28 cellular contexts compared by ENCODE assay signal in genomic region chr1:47569261-47569660, GRCh38.
DNase-seq lines count a peak whose midpoint lies in the region; ATAC-seq, FAIRE-seq and TF ChIP-seq lines count a peak whose summit lies in the region.
"Had no signal": no experiment of that assay in that cellular context is flagged by ENCODE, and none has a peak within 500 bp of the region (broad histone marks: within the 10 kb centered on the region; RNA-seq: fewer than 3 reads in every experiment).

No MANE protein-coding gene starts in this region.

- H3K4me2 ChIP-seq in SK-N-SH (peak overlapping the region; percentile 53), mammary epithelial cell (ENCODE audit: insufficient read depth, low read depth, low read length) (peak overlapping the region; percentile 70), HepG2 (ENCODE audit: low read depth, low read length) (no peak overlapping the region)

- H3K9me2 ChIP-seq in SK-N-SH, result no peaks in the 10 kb centered on the region

- CTCF ChIA-PET in SK-N-SH (lab: Yijun Ruan, JAX), result interaction anchor here (0.5 to 2.3 kb wide), 4 partner anchors 132 to 141 kb away, joined by 3 to 6 read pairs (median 4); partner anchors contain the start of gene FOXD2
- CTCF ChIA-PET in mammary epithelial cell (lab: Charles Lee; ENCODE audit: low non-redundant PET), result interaction anchor here (0.6 to 1.2 kb wide), 6 partner anchors 8 to 45 kb away, joined by 3 to 8 read pairs (median 4); no protein-coding TSS in a partner anchor
- CTCF ChIA-PET in HepG2 (lab: Yijun Ruan, JAX; ENCODE audit: low intra/inter-chr PET ratio, low total read pairs), result no interaction called here

- in situ Hi-C loops in mammary epithelial cell (cut with MboI; ENCODE audit: low sequenced_read_pairs in 2 of 2), result no loop called here
- in situ Hi-C loops in HepG2 (cut with HindIII; ENCODE audit: extremely low pct_ligation_motif_present, low pct_unique_long_range_greater_than_20kb), result no loop called here

- H3K27ac ChIP-seq in SK-N-SH (ENCODE audit: low read depth in 2 of 2, low read length in 1 of 2) (no peak overlapping the region; a peak in 1 of 4 replicates), mammary epithelial cell (ENCODE audit: insufficient read depth, low read depth, low read length) (peak overlapping the region; percentile 71), upper lobe of left lung (peak overlapping the region; percentile 49 to 77 (median 58)), HepG2 (ENCODE audit: extremely low read length, insufficient read depth, low read length) (no peak overlapping the region)
- H3K27ac ChIP-seq: 22Rv1, cardiac muscle cell, neutrophil, Peyer's patch, VCaP had no signal

- POLR2A ChIA-PET in SK-N-SH (lab: Yijun Ruan, JAX), result no interaction called here
- POLR2A ChIA-PET in HepG2 (lab: Yijun Ruan, JAX), result interaction anchor here (1.0 kb wide), 1 partner anchor 132 kb away, joined by 3 read pairs; the partner anchor contains the start of gene FOXD2

- peaks cover 5% of the 10 kb centered on the region for H3K27me3 Mint-ChIP-seq in mesothelial cell of epicardium (ENCODE audit: low read depth)

- DNase-seq in SK-N-SH (no peak), mammary epithelial cell (no peak), mesothelial cell of epicardium (ENCODE audit: low spot score in 2 of 2, unreplicated experiment in 2 of 2) (no peak), upper lobe of left lung (no peak), HepG2 (ENCODE audit: low spot score) (no peak)
- DNase-seq in stimulated activated CD4-positive, alpha-beta T cell treated with anti-CD3 and anti-CD28 coated beads, Interleukin-1b, Interleukin-23, amount 100 ng/mL, for 48 hours, result no peak
- DNase-seq: activated CD4-positive, alpha-beta T cell treated with anti-CD3 and anti-CD28 coated beads for 36 hours; activated naive CD4-positive, alpha-beta T cell treated with anti-CD3 and anti-CD28 coated beads, Interleukin-2, amount 50 U/mL, for 16 hours; activated T-cell treated with anti-CD3 and anti-CD28 coated beads for 4 hours; CD4-positive, CD25-positive, alpha-beta regulatory T cell; effector memory CD4-positive, alpha-beta T cell; erythroblast; Kasumi-1; NCI-H1417 treated with DMSO at 0.1 percent for 48 hours; NCI-H2081 treated with DMSO at 0.1 percent for 48 hours; SIG-M5; stimulated activated CD4-positive, alpha-beta T cell treated with anti-CD3 and anti-CD28 coated beads, Interleukin-15, amount 100 ng/mL, for 24 hours; T1000 had no signal

- H4K20me1 ChIP-seq in SK-N-SH (ENCODE audit: insufficient read depth) (no peaks in the 10 kb centered on the region), mammary epithelial cell (ENCODE audit: insufficient read depth, low read length) (no peaks in the 10 kb centered on the region), HepG2 (ENCODE audit: insufficient read depth, low read length) (no peaks in the 10 kb centered on the region)

- dilution Hi-C loops in mammary epithelial cell (cut with HindIII; ENCODE audit: low sequenced_read_pairs), result no loop called here

- H3K4me3 Mint-ChIP-seq in mesothelial cell of epicardium, result no peak overlapping the region
- H3K4me3 Mint-ChIP-seq: activated CD4-positive, alpha-beta T cell treated with anti-CD3 and anti-CD28 coated beads for 36 hours; CD4-positive, CD25-positive, alpha-beta regulatory T cell; stimulated activated memory B cell treated with anti-CD40 and anti-IgM and Interleukin-4, amounts not matched to agents 10 μg/mL and 1 μg/mL and 100 μg/mL, for 72 hours had no signal

- TF ChIP-seq EP300 in SK-N-SH (IDR thresholded peaks at IDR 0.05; ENCODE audit: borderline replicate concordance in 1 of 2, low read depth in 1 of 2, low read length in 1 of 2) (no peak), upper lobe of left lung (IDR thresholded peaks at IDR 0.05) (no peak), HepG2 (IDR thresholded peaks at IDR 0.05; ENCODE audit: low read depth in 2 of 2, low read length in 2 of 2) (no peak), HepG2 (CRISPR knock-in tag; IDR thresholded peaks at IDR 0.05; ENCODE audit: borderline replicate concordance) (no peak)

- H3K9ac ChIP-seq in SK-N-SH, result no peak overlapping the region
- no peak overlapping the region for H3K9ac ChIP-seq in mammary epithelial cell (ENCODE audit: insufficient read depth, low read length)
- H3K9ac ChIP-seq in HepG2 (ENCODE audit: insufficient read depth, low read depth, low read length), result no peak overlapping the region

- peak overlapping the region; percentile 43 for H3K27ac Mint-ChIP-seq in mesothelial cell of epicardium
- H3K27ac Mint-ChIP-seq: activated CD4-positive, alpha-beta T cell treated with anti-CD3 and anti-CD28 coated beads for 36 hours; activated T-helper 2 cell treated with anti-CD3 and anti-CD28 coated beads, Interferon-gamma antibody, Interleukin-2, Interleukin-4, amounts not matched to agents 10 μg/mL and 5 μg/mL and 100 μg/mL, durations not matched to agents 14 hours and 24 hours and 36 hours; CD4-positive, CD25-positive, alpha-beta regulatory T cell; stimulated activated memory B cell treated with anti-CD40 and anti-IgM and Interleukin-4, amounts not matched to agents 10 μg/mL and 1 μg/mL and 100 μg/mL, for 72 hours had no signal

- no peaks in the 10 kb centered on the region for H3K9me3 Mint-ChIP-seq in mesothelial cell of epicardium
- H3K9me3 Mint-ChIP-seq: activated T-helper 2 cell treated with anti-CD3 and anti-CD28 coated beads, Interferon-gamma antibody, Interleukin-2, Interleukin-4, amounts not matched to agents 10 μg/mL and 5 μg/mL and 100 μg/mL, durations not matched to agents 14 hours and 24 hours and 36 hours; stimulated activated memory B cell treated with anti-CD40 and anti-IgM and Interleukin-4, amounts not matched to agents 10 μg/mL and 1 μg/mL and 100 μg/mL, for 72 hours had no signal

- H3K4me3 ChIP-seq in SK-N-SH (ENCODE audit: low read depth in 2 of 2, low read length in 1 of 2) (no peak overlapping the region), mammary epithelial cell (replicated peaks in 1 of 3; ENCODE audit: insufficient read depth in 1 of 3, low read depth in 2 of 3, low read length in 3 of 3) (no peak overlapping the region), upper lobe of left lung (no peak overlapping the region), HepG2 (replicated peaks in 1 of 3; ENCODE audit: insufficient read depth in 1 of 3, low read depth in 2 of 3, low read length in 3 of 3) (no peak overlapping the region)
- H3K4me3 ChIP-seq: cardiac muscle cell, coronary artery, Peyer's patch had no signal

- WGBS in SK-N-SH (ENCODE audit: low lambda C conversion rate), result 65% methylated on average over 5 of the region's 5 CpGs
- 94% methylated on average over 5 of the region's 5 CpGs for WGBS in mammary epithelial cell (ENCODE audit: low coverage, missing lambda C conversion rate)
- 52 to 58% methylated on average over 5 of the region's 5 CpGs for WGBS in upper lobe of left lung, 2 donors
- WGBS in HepG2 (ENCODE audit: low lambda C conversion rate), result 24% methylated on average over 5 of the region's 5 CpGs

- no peaks in the 10 kb centered on the region for H3K27me3 ChIP-seq in SK-N-SH (ENCODE audit: insufficient read depth)
- no peaks in the 10 kb centered on the region for H3K27me3 ChIP-seq in mammary epithelial cell (ENCODE audit: insufficient read depth, low read length)
- no peaks in the 10 kb centered on the region for H3K27me3 ChIP-seq in upper lobe of left lung
- peaks cover 2 to 33% of the 10 kb centered on the region in 2 experiments; a peak in 3 of 5 replicates for H3K27me3 ChIP-seq in HepG2 (ENCODE audit: control insufficient read depth in 1 of 2, insufficient read depth in 2 of 2, low read length in 2 of 2)
- H3K27me3 ChIP-seq: cardiac muscle cell, Peyer's patch had no signal

- TF ChIP-seq CTCF in SK-N-SH (IDR thresholded peaks at IDR 0.05), result no peak
- no peak for TF ChIP-seq CTCF in mammary epithelial cell (conservative IDR thresholded peaks at IDR 0.05 in 1 of 2, IDR thresholded peaks at IDR 0.05 in 1 of 2; ENCODE audit: extremely low read depth in 1 of 2, insufficient read depth in 1 of 2, low read depth in 1 of 2, low read length in 2 of 2)
- no peak for TF ChIP-seq CTCF in mesothelial cell of epicardium (IDR thresholded peaks at IDR 0.05; ENCODE audit: unreplicated experiment)
- TF ChIP-seq CTCF in upper lobe of left lung (IDR thresholded peaks at IDR 0.05), result no peak
- TF ChIP-seq CTCF in HepG2 (CRISPR knock-in tag; IDR thresholded peaks at IDR 0.05), result no peak

- intact Hi-C loops in mammary epithelial cell (cut with micrococcal nuclease), result no loop called here
- intact Hi-C loops in HepG2 (cut with micrococcal nuclease; ENCODE audit: unreplicated experiment), result no loop called here

- peaks cover 40% of the 10 kb centered on the region for H3K4me1 Mint-ChIP-seq in mesothelial cell of epicardium
- H3K4me1 Mint-ChIP-seq: activated CD4-positive, alpha-beta T cell treated with anti-CD3 and anti-CD28 coated beads for 36 hours; CD4-positive, CD25-positive, alpha-beta regulatory T cell; stimulated activated memory B cell treated with anti-CD40 and anti-IgM and Interleukin-4, amounts not matched to agents 10 μg/mL and 1 μg/mL and 100 μg/mL, for 72 hours had no signal

- BruUV-seq in mammary epithelial cell (replicated peaks; lab: Mats Ljungman, UMichigan) (no TSS peak), HepG2 (replicated peaks; lab: Mats Ljungman, UMichigan) (no TSS peak)

- H3K4me1 ChIP-seq in SK-N-SH (ENCODE audit: control insufficient read depth in 1 of 2, insufficient read depth in 2 of 2, low read depth in 1 of 2, low read length in 1 of 2) (peaks cover 0 to 18% of the 10 kb centered on the region in 2 experiments; a peak in 2 of 4 replicates), mammary epithelial cell (ENCODE audit: insufficient read depth, low read length) (peaks cover 20% of the 10 kb centered on the region), upper lobe of left lung (peaks cover 20 to 30% (median 24%) of the 10 kb centered on the region in 4 donors), HepG2 (ENCODE audit: insufficient read depth, low read length) (no peaks in the 10 kb centered on the region)

- H3F3A ChIP-seq in SK-N-SH (replicated peaks; ENCODE audit: insufficient read depth), result peaks cover 3% of the 10 kb centered on the region

- no peaks in the 10 kb centered on the region for H3K9me3 ChIP-seq in SK-N-SH
- no peaks in the 10 kb centered on the region for H3K9me3 ChIP-seq in mammary epithelial cell (replicated peaks; ENCODE audit: insufficient read depth, low read length)
- no peaks in the 10 kb centered on the region for H3K9me3 ChIP-seq in upper lobe of left lung
- H3K9me3 ChIP-seq in HepG2 (ENCODE audit: low read length), result no peaks in the 10 kb centered on the region
- H3K9me3 ChIP-seq: neutrophil, Peyer's patch had no signal

- no peak for FAIRE-seq in HepG2 (lab: Jason Lieb, UNC)

- ATAC-seq in SK-N-SH treated with all-trans-retinoic acid at 6 μM for 48 hours, result no peak
- no peak for ATAC-seq in upper lobe of left lung (ENCODE audit: low FRiP score in 2 of 2)
- ATAC-seq in HG02759 (IDR thresholded peaks at IDR 0.05; ENCODE audit: unreplicated experiment), result no peak
- no peak for ATAC-seq in HepG2
- ATAC-seq: activated CD4-positive, alpha-beta T cell treated with anti-CD3 and anti-CD28 coated beads for 36 hours; stimulated activated memory B cell treated with anti-CD40 and anti-IgM and Interleukin-4, amounts not matched to agents 10 μg/mL and 1 μg/mL and 100 μg/mL, for 72 hours had no signal

- H3K36me3 ChIP-seq in SK-N-SH (replicated peaks in 1 of 2; ENCODE audit: control insufficient read depth in 1 of 2, insufficient read depth in 2 of 2, low read length in 1 of 2) (no peaks in the 10 kb centered on the region), mammary epithelial cell (ENCODE audit: insufficient read depth, low read length) (no peaks in the 10 kb centered on the region), upper lobe of left lung (no peaks in the 10 kb centered on the region), HepG2 (replicated peaks in 1 of 2; ENCODE audit: control insufficient read depth in 1 of 2, insufficient read depth in 2 of 2, low read length in 2 of 2) (no peaks in the 10 kb centered on the region)
- H3K36me3 ChIP-seq: cardiac muscle cell, neutrophil, Peyer's patch had no signal

- H2AFZ ChIP-seq in SK-N-SH (ENCODE audit: low read depth) (no peak overlapping the region; the same call in 1 of the 2 replicates), mammary epithelial cell (ENCODE audit: low read depth, low read length) (peak overlapping the region; percentile 66), HepG2 (ENCODE audit: low read length) (no peak overlapping the region)

- no peak for TF ChIP-seq POLR2A in upper lobe of left lung (IDR thresholded peaks at IDR 0.05)
- TF ChIP-seq POLR2A in HepG2 (IDR thresholded peaks at IDR 0.05; ENCODE audit: insufficient read depth in 1 of 2, low read depth in 2 of 2, low read length in 2 of 2), result no peak

- no peaks in the 10 kb centered on the region for H3K36me3 Mint-ChIP-seq in mesothelial cell of epicardium
- H3K36me3 Mint-ChIP-seq: CD4-positive, CD25-positive, alpha-beta regulatory T cell; stimulated activated memory B cell treated with anti-CD40 and anti-IgM and Interleukin-4, amounts not matched to agents 10 μg/mL and 1 μg/mL and 100 μg/mL, for 72 hours had no signal

- H3K79me2 ChIP-seq in SK-N-SH (ENCODE audit: insufficient read depth), result no peaks in the 10 kb centered on the region
- no peaks in the 10 kb centered on the region for H3K79me2 ChIP-seq in mammary epithelial cell (ENCODE audit: insufficient read depth, low read length)
- no peaks in the 10 kb centered on the region for H3K79me2 ChIP-seq in HepG2 (ENCODE audit: insufficient read depth, low read length)

- TF ChIP-seq RAD21 in SK-N-SH (IDR thresholded peaks at IDR 0.05; ENCODE audit: low read length) (no peak), HepG2 (CRISPR knock-in tag; IDR thresholded peaks at IDR 0.05) (no peak)

Comparison
In these comparisons a context has a peak if more than half of its experiments do, and no peak if none do; other contexts are left out.
1. H3K27ac ChIP-seq: peak in mammary epithelial cell (single experiment) and upper lobe of left lung (4 of 4); none in SK-N-SH (0 of 2) and HepG2 (single experiment).